ENCODE assay signal across 35 cellular contexts in the genomic region with DNA sequence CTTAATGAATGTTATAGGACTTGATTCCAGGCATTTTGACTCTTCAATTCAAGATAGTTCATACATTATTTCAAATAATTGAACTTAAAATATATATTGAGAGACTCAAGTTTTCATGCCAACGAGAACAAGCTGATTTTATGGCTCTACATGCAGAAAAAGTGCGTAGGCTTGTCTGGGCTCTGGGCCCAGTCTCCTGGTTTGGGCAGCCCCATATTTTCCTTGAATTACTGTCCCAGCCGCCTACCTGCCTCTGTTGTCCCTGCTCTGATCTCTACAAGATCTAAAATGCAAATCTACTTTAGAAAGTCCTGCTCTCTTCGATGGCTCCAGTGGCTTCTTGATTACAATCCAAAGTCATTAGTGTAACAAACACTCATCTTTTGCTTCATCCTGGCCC.
"Had no signal": no experiment of that assay in that cellular context is flagged by ENCODE, and none has a peak within 500 bp of the region (broad histone marks: within the 10 kb centered on the region; RNA-seq: fewer than 3 reads in every experiment).

No MANE protein-coding gene starts in this region.

- H3K9me3 Mint-ChIP-seq: activated CD4-positive, alpha-beta T cell treated with anti-CD3 and anti-CD28 coated beads, Interleukin-2, amount 10 ng/mL, durations not matched to agents 24 days and 14 days; activated naive CD8-positive, alpha-beta T cell treated with anti-CD3 and anti-CD28 coated beads for 36 hours had no signal

- H3K27me3 Mint-ChIP-seq: activated CD4-positive, alpha-beta memory T cell treated with anti-CD3 and anti-CD28 coated beads for 36 hours; activated CD4-positive, alpha-beta T cell treated with anti-CD3 and anti-CD28 coated beads for 36 hours; activated CD4-positive, alpha-beta T cell treated with anti-CD3 and anti-CD28 coated beads, Interleukin-2, amount 10 ng/mL, durations not matched to agents 24 days and 14 days; activated CD8-positive, alpha-beta memory T cell treated with anti-CD3 and anti-CD28 coated beads, Interleukin-2, amount 10 ng/mL, durations not matched to agents 7 days and 5 days; activated naive CD4-positive, alpha-beta T cell treated with anti-CD3 and anti-CD28 coated beads, Interleukin-2, amount 50 U/mL, for 24 hours; activated naive CD8-positive, alpha-beta T cell treated with anti-CD3 and anti-CD28 coated beads for 36 hours; activated naive CD8-positive, alpha-beta T cell treated with anti-CD3 and anti-CD28 coated beads, Interleukin-2, amount 50 U/mL, for 24 hours; central memory CD8-positive, alpha-beta T cell; dendritic cell treated with granulocyte-macrophage colony-stimulating factor and Interleukin-4, amounts not matched to agents 40 ng/mL and 50 ng/mL, for 4 days; effector memory CD8-positive, alpha-beta T cell; T-helper 17 cell had no signal

- DNase-seq: activated CD4-positive, alpha-beta memory T cell treated with anti-CD3 and anti-CD28 coated beads for 36 hours; activated CD4-positive, alpha-beta T cell treated with anti-CD3 and anti-CD28 coated beads for 36 hours; activated CD4-positive, alpha-beta T cell treated with anti-CD3 and anti-CD28 coated beads, Interleukin-2, amount 10 ng/mL, durations not matched to agents 24 days and 14 days; activated CD4-positive, CD25-positive, alpha-beta regulatory T cell; activated CD4-positive, CD25-positive, alpha-beta regulatory T cell treated with anti-CD3 and anti-CD28 coated beads, Interleukin-2, amount 50 U/mL, for 72 hours; activated CD8-positive, alpha-beta memory T cell treated with anti-CD3 and anti-CD28 coated beads, Interleukin-2, amount 10 ng/mL, durations not matched to agents 7 days and 5 days; activated CD8-positive, alpha-beta memory T cell treated with anti-CD3 and anti-CD28 coated beads, Interleukin-2, amount 50 U/mL, for 4 hours; activated CD8-positive, alpha-beta T cell treated with anti-CD3 and anti-CD28 coated beads, Interleukin-2, amount 10 ng/mL, durations not matched to agents 7 days and 5 days; activated effector memory CD4-positive, alpha-beta T cell treated with anti-CD3 and anti-CD28 coated beads, Interleukin-2, amount 50 U/mL, for 16 hours; activated naive CD4-positive, alpha-beta T cell treated with anti-CD3 and anti-CD28 coated beads for 36 hours; activated naive CD8-positive, alpha-beta T cell treated with anti-CD3 and anti-CD28 coated beads for 36 hours; activated naive CD8-positive, alpha-beta T cell treated with anti-CD3 and anti-CD28 coated beads, Interleukin-2, amount 50 U/mL, for 24 hours; activated T-cell treated with anti-CD3 and anti-CD28 coated beads, Interleukin-2, amount 50 U/mL, for 1 hour; activated T-cell treated with anti-CD3 and anti-CD28 coated beads, Interleukin-2, amount 50 U/mL, for 48 hours; adrenal gland; effector CD4-positive, alpha-beta T cell; effector memory CD8-positive, alpha-beta T cell; erythroblast; foreskin keratinocyte; gastrocnemius medialis; T-helper 1 cell; T-helper 17 cell; T1000 had no signal

- H3K4me3 Mint-ChIP-seq: activated CD4-positive, alpha-beta memory T cell treated with anti-CD3 and anti-CD28 coated beads for 36 hours; activated CD4-positive, alpha-beta T cell treated with anti-CD3 and anti-CD28 coated beads for 36 hours; activated CD4-positive, alpha-beta T cell treated with anti-CD3 and anti-CD28 coated beads, Interleukin-2, amount 10 ng/mL, durations not matched to agents 24 days and 14 days; activated CD8-positive, alpha-beta memory T cell treated with anti-CD3 and anti-CD28 coated beads, Interleukin-2, amount 10 ng/mL, durations not matched to agents 7 days and 5 days; activated CD8-positive, alpha-beta T cell treated with anti-CD3 and anti-CD28 coated beads, Interleukin-2, amount 10 ng/mL, durations not matched to agents 7 days and 5 days; activated naive CD4-positive, alpha-beta T cell treated with anti-CD3 and anti-CD28 coated beads for 36 hours; activated naive CD4-positive, alpha-beta T cell treated with anti-CD3 and anti-CD28 coated beads, Interleukin-2, amount 50 U/mL, for 24 hours; activated naive CD8-positive, alpha-beta T cell treated with anti-CD3 and anti-CD28 coated beads for 36 hours; activated naive CD8-positive, alpha-beta T cell treated with anti-CD3 and anti-CD28 coated beads, Interleukin-2, amount 50 U/mL, for 24 hours; activated T-helper 1 cell treated with anti-CD3 and anti-CD28 coated beads, Interleukin-12 subunit alpha, Interleukin-12 subunit beta, Interleukin-2, Interleukin-4 antibody, amounts not matched to agents 30 ng/mL and 10 ng/mL and 1 ng/mL, durations not matched to agents 14 hours and 24 hours and 36 hours; brain; central memory CD8-positive, alpha-beta T cell; dendritic cell treated with granulocyte-macrophage colony-stimulating factor and Interleukin-4, amounts not matched to agents 40 ng/mL and 50 ng/mL, for 4 days; effector memory CD8-positive, alpha-beta T cell; T-helper 17 cell; T-helper 2 cell treated with Interferon-gamma antibody and Interleukin-4, amounts not matched to agents 5 μg/mL and 100 μg/mL, for 36 hours had no signal

- H3K36me3 Mint-ChIP-seq: activated CD4-positive, alpha-beta memory T cell treated with anti-CD3 and anti-CD28 coated beads for 36 hours; activated CD8-positive, alpha-beta memory T cell treated with anti-CD3 and anti-CD28 coated beads, Interleukin-2, amount 10 ng/mL, durations not matched to agents 7 days and 5 days; activated naive CD4-positive, alpha-beta T cell treated with anti-CD3 and anti-CD28 coated beads, Interleukin-2, amount 50 U/mL, for 24 hours; activated naive CD8-positive, alpha-beta T cell treated with anti-CD3 and anti-CD28 coated beads for 36 hours; brain had no signal

- ATAC-seq: activated CD4-positive, alpha-beta T cell treated with anti-CD3 and anti-CD28 coated beads for 36 hours; activated CD8-positive, alpha-beta memory T cell treated with anti-CD3 and anti-CD28 coated beads, Interleukin-2, amount 10 ng/mL, durations not matched to agents 7 days and 5 days; activated CD8-positive, alpha-beta T cell treated with anti-CD3 and anti-CD28 coated beads, Interleukin-2, amount 10 ng/mL, durations not matched to agents 7 days and 5 days; activated naive CD8-positive, alpha-beta T cell treated with anti-CD3 and anti-CD28 coated beads, Interleukin-2, amount 50 U/mL, for 24 hours; effector memory CD8-positive, alpha-beta T cell; foreskin keratinocyte; gastrocnemius medialis; T-helper 17 cell had no signal

- H3K27ac Mint-ChIP-seq: activated CD4-positive, alpha-beta memory T cell treated with anti-CD3 and anti-CD28 coated beads for 36 hours; activated CD4-positive, alpha-beta T cell treated with anti-CD3 and anti-CD28 coated beads for 36 hours; activated CD4-positive, alpha-beta T cell treated with anti-CD3 and anti-CD28 coated beads, Interleukin-2, amount 10 ng/mL, durations not matched to agents 24 days and 14 days; activated CD8-positive, alpha-beta memory T cell treated with anti-CD3 and anti-CD28 coated beads, Interleukin-2, amount 10 ng/mL, durations not matched to agents 7 days and 5 days; activated CD8-positive, alpha-beta T cell treated with anti-CD3 and anti-CD28 coated beads, Interleukin-2, amount 10 ng/mL, durations not matched to agents 7 days and 5 days; activated naive CD4-positive, alpha-beta T cell treated with anti-CD3 and anti-CD28 coated beads for 36 hours; activated naive CD4-positive, alpha-beta T cell treated with anti-CD3 and anti-CD28 coated beads, Interleukin-2, amount 50 U/mL, for 24 hours; activated naive CD8-positive, alpha-beta T cell treated with anti-CD3 and anti-CD28 coated beads for 36 hours; activated naive CD8-positive, alpha-beta T cell treated with anti-CD3 and anti-CD28 coated beads, Interleukin-2, amount 50 U/mL, for 24 hours; activated T-helper 1 cell treated with anti-CD3 and anti-CD28 coated beads, Interleukin-12 subunit alpha, Interleukin-12 subunit beta, Interleukin-2, Interleukin-4 antibody, amounts not matched to agents 30 ng/mL and 10 ng/mL and 1 ng/mL, durations not matched to agents 14 hours and 24 hours and 36 hours; activated T-helper 2 cell treated with anti-CD3 and anti-CD28 coated beads, Interferon-gamma antibody, Interleukin-2, Interleukin-4, amounts not matched to agents 10 μg/mL and 5 μg/mL and 100 μg/mL, durations not matched to agents 14 hours and 24 hours and 36 hours; brain; dendritic cell treated with granulocyte-macrophage colony-stimulating factor and Interleukin-4, amounts not matched to agents 40 ng/mL and 50 ng/mL, for 4 days; effector memory CD8-positive, alpha-beta T cell; T-helper 17 cell; T-helper 2 cell treated with Interferon-gamma antibody and Interleukin-4, amounts not matched to agents 5 μg/mL and 100 μg/mL, for 36 hours had no signal

- H3K4me1 Mint-ChIP-seq: activated CD4-positive, alpha-beta T cell treated with anti-CD3 and anti-CD28 coated beads for 36 hours; activated CD4-positive, alpha-beta T cell treated with anti-CD3 and anti-CD28 coated beads, Interleukin-2, amount 10 ng/mL, durations not matched to agents 24 days and 14 days; activated CD8-positive, alpha-beta memory T cell treated with anti-CD3 and anti-CD28 coated beads, Interleukin-2, amount 10 ng/mL, durations not matched to agents 7 days and 5 days; activated naive CD4-positive, alpha-beta T cell treated with anti-CD3 and anti-CD28 coated beads, Interleukin-2, amount 50 U/mL, for 24 hours; activated naive CD8-positive, alpha-beta T cell treated with anti-CD3 and anti-CD28 coated beads for 36 hours; activated naive CD8-positive, alpha-beta T cell treated with anti-CD3 and anti-CD28 coated beads, Interleukin-2, amount 50 U/mL, for 24 hours; central memory CD8-positive, alpha-beta T cell; T-helper 17 cell had no signal

- H3K27ac ChIP-seq: adrenal gland, ascending aorta, breast epithelium, cardiac muscle cell, coronary artery, esophagus muscularis mucosa, foreskin keratinocyte, gastrocnemius medialis had no signal
